22 cellular contexts compared by ENCODE assay signal in genomic region chr1:116299248-116299647, GRCh38.
"Had no signal": no experiment of that assay in that cellular context is flagged by ENCODE, and none has a peak within 500 bp of the region (broad histone marks: within the 10 kb centered on the region; RNA-seq: fewer than 3 reads in every experiment).

No MANE protein-coding gene starts in this region.

- H3K4me1 ChIP-seq: ascending aorta, gastroesophageal sphincter, heart left ventricle, sigmoid colon, stomach, vagina had no signal

- FAIRE-seq: islet of Langerhans had no signal

- DNase-seq: activated CD4-positive, alpha-beta T cell treated with anti-CD3 and anti-CD28 coated beads, Interleukin-2, amount 10 ng/mL, durations not matched to agents 24 days and 14 days; activated CD8-positive, alpha-beta T cell treated with anti-CD3 and anti-CD28 coated beads, Interleukin-2, amount 10 ng/mL, durations not matched to agents 7 days and 5 days; activated gamma-delta T cell treated with Interleukin-2 at 50 U/mL for 16 hours; adrenal gland; dorsolateral prefrontal cortex; esophagus squamous epithelium; heart left ventricle; mucosa of descending colon; nephron progenitor cell; retina; sigmoid colon; stimulated activated CD4-positive, alpha-beta T cell treated with anti-CD3 and anti-CD28 coated beads, Interleukin-15, amount 100 ng/mL, for 24 hours; stomach; trophoblast cell had no signal

- H3K27me3 ChIP-seq: adrenal gland, ascending aorta, dorsolateral prefrontal cortex, esophagus squamous epithelium, gastroesophageal sphincter, heart left ventricle, sigmoid colon, stomach, vagina had no signal

- H3K4me3 ChIP-seq: adrenal gland, ascending aorta, dorsolateral prefrontal cortex, esophagus squamous epithelium, gastroesophageal sphincter, heart left ventricle, mucosa of descending colon, sigmoid colon, smooth muscle cell, stomach, vagina had no signal

- H3K27ac ChIP-seq: adrenal gland, ascending aorta, dorsolateral prefrontal cortex, gastroesophageal sphincter, heart left ventricle, sigmoid colon, stomach, vagina, VCaP had no signal

- H3K9me3 ChIP-seq: adrenal gland, ascending aorta, esophagus squamous epithelium, mucosa of descending colon, vagina had no signal

- H3K4me2 ChIP-seq: smooth muscle cell had no signal

- ATAC-seq: activated CD4-positive, CD25-positive, alpha-beta regulatory T cell treated with anti-CD3 and anti-CD28 coated beads, Interleukin-2, amount 50 U/mL, for 24 hours; activated CD8-positive, alpha-beta T cell treated with anti-CD3 and anti-CD28 coated beads, Interleukin-2, amount 10 ng/mL, durations not matched to agents 7 days and 5 days; gastroesophageal sphincter; heart left ventricle; mucosa of descending colon; stimulated activated memory B cell treated with anti-CD40 and anti-IgM and Interleukin-4, amounts not matched to agents 10 μg/mL and 1 μg/mL and 100 μg/mL, for 72 hours had no signal

- H3K36me3 ChIP-seq: adrenal gland, ascending aorta, esophagus squamous epithelium, gastroesophageal sphincter, heart left ventricle, sigmoid colon, stomach, vagina had no signal
